1 cellular context compared by ENCODE assay signal in genomic region chr9:136726118-136726517, GRCh38.
TF ChIP-seq lines count a peak whose summit lies in the region.

No MANE protein-coding gene starts in this region.

TF ChIP-seq in IMR-90, 13 proteins besides CTCF, POLR2A, EP300 and RAD21:
- TF ChIP-seq MAFK (IDR thresholded peaks at IDR 0.05; ENCODE audit: low read depth, low read length) (no peak), RCOR1 (IDR thresholded peaks at IDR 0.05; ENCODE audit: insufficient replicate concordance, low read length) (no peak), CHD1 (IDR thresholded peaks at IDR 0.05; ENCODE audit: low read depth, low read length) (no peak), FOS (IDR thresholded peaks at IDR 0.05; ENCODE audit: low read depth, low read length) (no peak), CEBPB (IDR thresholded peaks at IDR 0.05; ENCODE audit: low read depth, low read length) (no peak), SMC3 (IDR thresholded peaks at IDR 0.05; ENCODE audit: low read depth, low read length) (no peak), BHLHE40 (IDR thresholded peaks at IDR 0.05; ENCODE audit: low read depth, low read length) (no peak), NFE2L2 (IDR thresholded peaks at IDR 0.05; ENCODE audit: low read depth, low read length) (no peak), USF2 (IDR thresholded peaks at IDR 0.05; ENCODE audit: low read depth, low read length) (no peak), RFX5 (IDR thresholded peaks at IDR 0.05; ENCODE audit: low read depth, low read length) (no peak), MAZ (IDR thresholded peaks at IDR 0.05; ENCODE audit: borderline replicate concordance, low read depth, low read length) (no peak), MXI1 (IDR thresholded peaks at IDR 0.05; ENCODE audit: borderline replicate concordance, low read depth, low read length) (no peak)
- TF ChIP-seq, protein P1, sequence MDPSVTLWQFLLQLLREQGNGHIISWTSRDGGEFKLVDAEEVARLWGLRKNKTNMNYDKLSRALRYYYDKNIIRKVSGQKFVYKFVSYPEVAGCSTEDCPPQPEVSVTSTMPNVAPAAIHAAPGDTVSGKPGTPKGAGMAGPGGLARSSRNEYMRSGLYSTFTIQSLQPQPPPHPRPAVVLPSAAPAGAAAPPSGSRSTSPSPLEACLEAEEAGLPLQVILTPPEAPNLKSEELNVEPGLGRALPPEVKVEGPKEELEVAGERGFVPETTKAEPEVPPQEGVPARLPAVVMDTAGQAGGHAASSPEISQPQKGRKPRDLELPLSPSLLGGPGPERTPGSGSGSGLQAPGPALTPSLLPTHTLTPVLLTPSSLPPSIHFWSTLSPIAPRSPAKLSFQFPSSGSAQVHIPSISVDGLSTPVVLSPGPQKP (IDR thresholded peaks at IDR 0.05; ENCODE audit: borderline replicate concordance, low read depth, low read length): no peak
TF ChIP-seq in IMR-90: peak in this region for 0.
